Comparison of ENCODE assay signal across 13 cellular contexts in genomic region chr19:42942187-42942789, GRCh38. TPM values are rescaled to one million over a fixed set of nuclear protein-coding genes. Genes with fewer than 3 reads are reported as not detected.
A peak's percentile ranks its signal among the peaks of the same experiment; 100 is the strongest.
DNase-seq lines count a peak whose midpoint lies in the region; ATAC-seq, FAIRE-seq and TF ChIP-seq lines count a peak whose summit lies in the region.
"Had no signal": no experiment of that assay in that cellular context is flagged by ENCODE, and none has a peak within 500 bp of the region (broad histone marks: within the 10 kb centered on the region; RNA-seq: fewer than 3 reads in every experiment).

No MANE protein-coding gene starts in this region.

- peak; percentile 37 for TF ChIP-seq CTCF in D721Med (IDR thresholded peaks at IDR 0.05; ENCODE audit: insufficient read depth, missing control alignments)
- peak; percentile 35 for TF ChIP-seq CTCF in HL-60 (IDR thresholded peaks at IDR 0.05; ENCODE audit: insufficient read depth, low read length)
- TF ChIP-seq CTCF in WERI-Rb-1 (IDR thresholded peaks at IDR 0.05; ENCODE audit: low read depth, low read length), result peak; percentile 64
- no peak for TF ChIP-seq CTCF in CD8-positive, alpha-beta T cell (IDR thresholded peaks at IDR 0.05)

- H3K9me3 Mint-ChIP-seq in CD8-positive, alpha-beta T cell, result no peaks in the 10 kb centered on the region
- H3K9me3 Mint-ChIP-seq: activated B cell treated with CpG ODN at 0.5 μM for 24 hours had no signal

- H3K27ac ChIP-seq in HL-60 (replicated peaks), result no peak overlapping the region
- no peak overlapping the region for H3K27ac ChIP-seq in WERI-Rb-1
- no peak overlapping the region for H3K27ac ChIP-seq in CD8-positive, alpha-beta T cell (ENCODE audit: low read depth, low read length)
- H3K27ac ChIP-seq: lower lobe of right lung, psoas muscle had no signal

- H3K4me1 ChIP-seq in CD8-positive, alpha-beta T cell (ENCODE audit: insufficient read depth, low read length), result no peaks in the 10 kb centered on the region
- H3K4me1 ChIP-seq: HAP-1, lower lobe of right lung, psoas muscle had no signal

- DNase-seq in D721Med (ENCODE audit: insufficient read length, low spot score), result no peak
- DNase-seq in HL-60 (ENCODE audit: low read depth in 1 of 2, low spot score in 1 of 2), result no peak
- DNase-seq in WERI-Rb-1, result peak; percentile 38
- DNase-seq in kidney glomerular epithelial cell (lab: John Stamatoyannopoulos, UW), result peak; percentile 2
- DNase-seq in stimulated activated naive CD4-positive, alpha-beta T cell (lab: John Stamatoyannopoulos, UW), result no peak
- no peak for DNase-seq in CD8-positive, alpha-beta T cell
- DNase-seq: activated B cell treated with CpG ODN at 0.5 μM for 24 hours, lower lobe of right lung, NCI-H526 treated with DMSO at 0.1 percent for 48 hours, psoas muscle had no signal

- intact Hi-C loops in CD8-positive, alpha-beta T cell (cut with DNase I, micrococcal nuclease), result no loop called here

- no peaks in the 10 kb centered on the region for H3K36me3 Mint-ChIP-seq in CD8-positive, alpha-beta T cell
- H3K36me3 Mint-ChIP-seq: activated naive CD8-positive, alpha-beta T cell had no signal

- no peaks in the 10 kb centered on the region for H3K36me3 ChIP-seq in WERI-Rb-1
- H3K36me3 ChIP-seq in CD8-positive, alpha-beta T cell (ENCODE audit: insufficient read depth, low read length), result no peaks in the 10 kb centered on the region
- H3K36me3 ChIP-seq: HAP-1, lower lobe of right lung had no signal

- no peak overlapping the region for H3K27ac Mint-ChIP-seq in CD8-positive, alpha-beta T cell
- H3K27ac Mint-ChIP-seq: activated B cell treated with CpG ODN at 0.5 μM for 24 hours; activated naive CD8-positive, alpha-beta T cell had no signal

- H3K4me3 Mint-ChIP-seq in CD8-positive, alpha-beta T cell, result no peak overlapping the region
- H3K4me3 Mint-ChIP-seq: activated B cell treated with CpG ODN at 0.5 μM for 24 hours; activated naive CD8-positive, alpha-beta T cell had no signal

- no peaks in the 10 kb centered on the region for H3K9me3 ChIP-seq in WERI-Rb-1 (ENCODE audit: severe bottlenecking)
- no peaks in the 10 kb centered on the region for H3K9me3 ChIP-seq in CD8-positive, alpha-beta T cell (ENCODE audit: low read length)
- H3K9me3 ChIP-seq: HAP-1, lower lobe of right lung, psoas muscle had no signal

- peaks cover 26% of the 10 kb centered on the region for H3K27me3 Mint-ChIP-seq in CD8-positive, alpha-beta T cell (ENCODE audit: low read depth)

- H3K4me1 Mint-ChIP-seq in CD8-positive, alpha-beta T cell (ENCODE audit: low read depth), result no peaks in the 10 kb centered on the region
- H3K4me1 Mint-ChIP-seq: activated B cell treated with CpG ODN at 0.5 μM for 24 hours had no signal

- FAIRE-seq in D721Med (lab: Jason Lieb, UNC), result no peak

- H3K27me3 ChIP-seq in HL-60 (ENCODE audit: insufficient read depth, poor library complexity, severe bottlenecking), result no peaks in the 10 kb centered on the region
- peaks cover 15% of the 10 kb centered on the region for H3K27me3 ChIP-seq in WERI-Rb-1 (ENCODE audit: insufficient read depth, low read depth, severe bottlenecking)
- H3K27me3 ChIP-seq in CD8-positive, alpha-beta T cell (ENCODE audit: insufficient read depth, low read length), result no peaks in the 10 kb centered on the region

- CTCF ChIA-PET in CD8-positive, alpha-beta T cell (lab: Charles Lee), result no interaction called here

- H3K4me3 ChIP-seq in HL-60 (replicated peaks; ENCODE audit: insufficient read depth, low read length) (no peak overlapping the region), WERI-Rb-1 (ENCODE audit: low read depth, low read length) (no peak overlapping the region)
- H3K4me3 ChIP-seq in CD8-positive, alpha-beta T cell (ENCODE audit: low read depth, low read length), result no peak overlapping the region
- H3K4me3 ChIP-seq: HAP-1, lower lobe of right lung, psoas muscle had no signal

- POLR2A ChIA-PET in CD8-positive, alpha-beta T cell (lab: Charles Lee), result no interaction called here

- ATAC-seq in HG03521 (IDR thresholded peaks at IDR 0.05; ENCODE audit: unreplicated experiment), result no peak
- no peak for ATAC-seq in CD8-positive, alpha-beta T cell
- ATAC-seq: lower lobe of right lung, psoas muscle had no signal

RNA-seq across cellular contexts. Expression of gene PSG7, which starts 5.3 kb away (rescaled TPM):
- not detected for total RNA-seq in CD8-positive, alpha-beta T cell
- total RNA-seq: activated B cell treated with CpG ODN at 0.5 μM for 24 hours, lower lobe of right lung, psoas muscle had no signal

RNA-seq across cellular contexts. Expression of gene PSG6, which starts 24.6 kb away (rescaled TPM):
- not detected for total RNA-seq in CD8-positive, alpha-beta T cell
- total RNA-seq: activated B cell treated with CpG ODN at 0.5 μM for 24 hours, lower lobe of right lung, psoas muscle had no signal

Comparison
In these comparisons a context has a peak if more than half of its experiments do, and no peak if none do; other contexts are left out.
1. DNase-seq: peak in WERI-Rb-1 (single experiment) and kidney glomerular epithelial cell (single experiment); none in D721Med (single experiment), HL-60 (0 of 2), stimulated activated naive CD4-positive, alpha-beta T cell (0 of 6) and CD8-positive, alpha-beta T cell (0 of 7).